Comparison of ENCODE assay signal across 26 cellular contexts in the genomic region with DNA sequence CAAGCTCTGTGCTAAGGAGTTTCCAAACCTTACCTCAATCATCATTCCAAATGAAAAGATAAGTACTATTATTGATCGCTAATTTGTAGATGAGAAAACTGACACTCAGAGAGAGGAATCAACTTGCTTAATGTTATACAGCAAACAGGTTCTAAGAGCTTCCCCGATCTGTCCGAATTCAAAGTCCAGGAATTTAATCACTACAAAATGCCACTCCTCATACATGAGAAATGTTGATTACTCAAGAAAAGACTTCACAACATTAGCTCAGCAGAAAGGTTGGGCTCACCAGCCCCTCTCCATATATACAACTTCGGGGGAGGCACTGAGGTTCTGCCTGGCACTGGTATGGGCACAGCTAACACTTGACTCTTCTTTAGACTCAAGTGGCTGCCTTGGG.
"Had no signal": no experiment of that assay in that cellular context is flagged by ENCODE, and none has a peak within 500 bp of the region (broad histone marks: within the 10 kb centered on the region; RNA-seq: fewer than 3 reads in every experiment).

No MANE protein-coding gene starts in this region.

- H3K4me3 ChIP-seq: stomach, suprapubic skin, testis, thoracic aorta, thyroid gland, tibial artery, tibial nerve, transverse colon, upper lobe of left lung, upper lobe of right lung, uterus, vagina had no signal

- DNase-seq: stimulated activated CD4-positive, alpha-beta T cell treated with anti-CD3 and anti-CD28 coated beads, Interleukin-2, amount 100 ng/mL, for 48 hours; stimulated activated CD4-positive, alpha-beta T cell treated with anti-CD3 and anti-CD28 coated beads, Interleukin-4, amount 100 ng/mL, for 1 hour; stimulated activated CD4-positive, alpha-beta T cell treated with anti-CD3 and anti-CD28 coated beads, Interleukin-4, amount 100 ng/mL, for 24 hours; stimulated activated CD4-positive, alpha-beta T cell treated with anti-CD3 and anti-CD28 coated beads, Interleukin-4, amount 100 ng/mL, for 4 hours; stimulated activated CD8-positive, alpha-beta memory T cell treated with anti-CD3 and anti-CD28 coated beads, Interleukin-4, amount 100 ng/mL, for 48 hours; stimulated activated naive B cell treated with anti-CD40 and anti-IgM and Interleukin-4, amounts not matched to agents 10 μg/mL and 1 μg/mL and 100 μg/mL, for 72 hours; stimulated activated naive CD4-positive, alpha-beta T cell; stimulated activated naive CD4-positive, alpha-beta T cell treated with Interleukin-2 at 50 U/mL for 16 hours; stimulated activated naive CD8-positive, alpha-beta T cell treated with anti-CD3 and anti-CD28 coated beads, Interleukin-15, amount 100 ng/mL, for 72 hours; stimulated activated naive CD8-positive, alpha-beta T cell treated with anti-CD3 and anti-CD28 coated beads, Interleukin-15, Interleukin-2, amounts not matched to agents 100 U/mL and 50 U/mL, for 24 hours; stomach; substantia nigra; testis; thyroid gland; tibial artery; transverse colon; upper lobe of left lung; upper lobe of right lung; uterus had no signal

- ATAC-seq: stimulated activated effector memory CD8-positive, alpha-beta T cell treated with anti-CD3 and anti-CD28 coated beads, Interleukin-12 subunit alpha, Interleukin-12 subunit beta, amount 100 ng/mL, for 72 hours; stimulated activated memory B cell treated with anti-CD40 and anti-IgM and Interleukin-4, amounts not matched to agents 10 μg/mL and 1 μg/mL and 100 μg/mL, for 72 hours; stimulated activated naive B cell treated with anti-CD40 and anti-IgM and Interleukin-4, amounts not matched to agents 10 μg/mL and 1 μg/mL and 100 μg/mL, for 72 hours; stimulated activated naive CD8-positive, alpha-beta T cell treated with anti-CD3 and anti-CD28 coated beads, Interleukin-15, amount 100 ng/mL, for 72 hours; stimulated activated naive CD8-positive, alpha-beta T cell treated with anti-CD3 and anti-CD28 coated beads, Interleukin-15, Interleukin-2, amounts not matched to agents 100 U/mL and 50 U/mL, for 24 hours; upper lobe of right lung had no signal

- FAIRE-seq: urothelium cell line had no signal

- H3K36me3 ChIP-seq: stomach, suprapubic skin, thoracic aorta, thyroid gland, tibial artery, tibial nerve, transverse colon, upper lobe of left lung, upper lobe of right lung, uterus, vagina had no signal

- H3K27me3 ChIP-seq: suprapubic skin, testis, thyroid gland, tibial artery, tibial nerve, transverse colon, upper lobe of left lung, upper lobe of right lung, uterus, vagina had no signal

- H3K27ac ChIP-seq: stomach, suprapubic skin, testis, thoracic aorta, thyroid gland, tibial artery, tibial nerve, transverse colon, upper lobe of left lung, upper lobe of right lung, uterus, vagina had no signal

- H3K9me3 ChIP-seq: stomach, suprapubic skin, testis, thoracic aorta, thyroid gland, tibial artery, tibial nerve, transverse colon, upper lobe of left lung, upper lobe of right lung, uterus, vagina had no signal

- H3K4me1 ChIP-seq: testis, tibial artery, upper lobe of left lung, upper lobe of right lung, uterus, vagina had no signal
